17 cellular contexts compared by ENCODE assay signal in the genomic region with DNA sequence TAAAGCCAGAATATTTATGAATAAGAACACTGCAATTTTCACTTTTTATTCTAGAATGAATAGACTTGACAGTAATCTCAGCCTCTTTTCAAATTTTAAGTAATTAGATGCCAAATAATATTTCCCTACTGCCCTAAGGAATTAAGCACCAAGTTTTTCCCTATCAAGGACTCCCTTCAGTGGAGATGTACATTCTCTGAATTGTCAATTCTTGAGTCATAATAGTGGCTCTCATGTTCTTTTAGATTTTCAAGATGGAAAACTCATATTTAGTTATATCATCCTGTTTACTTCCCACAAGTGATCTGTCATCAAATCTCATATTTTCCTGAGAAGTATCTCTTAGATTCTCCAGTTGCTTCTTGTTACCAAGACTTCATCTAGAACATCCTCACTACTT.
"Had no signal": no experiment of that assay in that cellular context is flagged by ENCODE, and none has a peak within 500 bp of the region (broad histone marks: within the 10 kb centered on the region; RNA-seq: fewer than 3 reads in every experiment).

No MANE protein-coding gene starts in this region.

- H3K4me1 ChIP-seq: esophagus squamous epithelium, foreskin keratinocyte, psoas muscle, right lobe of liver, suprapubic skin, thyroid gland had no signal

- H3K27ac ChIP-seq: esophagus squamous epithelium, foreskin keratinocyte, psoas muscle, right lobe of liver, suprapubic skin, thyroid gland had no signal

- H3K9me3 ChIP-seq: esophagus squamous epithelium, psoas muscle, right lobe of liver, suprapubic skin, thyroid gland had no signal

- H3K36me3 ChIP-seq: esophagus squamous epithelium, right lobe of liver, suprapubic skin, thyroid gland had no signal

- ATAC-seq: foreskin keratinocyte; left colon; naive thymus-derived CD4-positive, alpha-beta T cell; psoas muscle; right lobe of liver; stimulated activated effector memory CD8-positive, alpha-beta T cell treated with anti-CD3 and anti-CD28 coated beads, Interleukin-12 subunit alpha, Interleukin-12 subunit beta, amount 100 ng/mL, for 72 hours; stimulated activated naive CD8-positive, alpha-beta T cell treated with anti-CD3 and anti-CD28 coated beads, Interleukin-15, Interleukin-2, amounts not matched to agents 100 U/mL and 50 U/mL, for 24 hours had no signal

- H3K4me3 ChIP-seq: esophagus squamous epithelium, psoas muscle, right lobe of liver, suprapubic skin, thyroid gland had no signal

- DNase-seq: dermis blood vessel endothelial cell; esophagus squamous epithelium; foreskin keratinocyte; immature natural killer cell; kidney; left colon; naive thymus-derived CD4-positive, alpha-beta T cell; nephron progenitor cell; psoas muscle; retina; right lobe of liver; stimulated activated CD4-positive, alpha-beta T cell treated with anti-CD3 and anti-CD28 coated beads, Interleukin-4, amount 100 ng/mL, for 1 hour; stimulated activated CD8-positive, alpha-beta memory T cell treated with anti-CD3 and anti-CD28 coated beads, Interleukin-4, amount 100 ng/mL, for 48 hours; stimulated activated naive CD8-positive, alpha-beta T cell treated with anti-CD3 and anti-CD28 coated beads, Interleukin-15, Interleukin-2, amounts not matched to agents 100 U/mL and 50 U/mL, for 24 hours; thyroid gland had no signal

- H3K27me3 ChIP-seq: esophagus squamous epithelium, foreskin keratinocyte, right lobe of liver, suprapubic skin, thyroid gland had no signal
